ENCODE assay signal across 3 cellular contexts in genomic region chr16:84780544-84780943, GRCh38. TPM values are rescaled to one million over a fixed set of nuclear protein-coding genes. Genes with fewer than 3 reads are reported as not detected.
"Had no signal": no experiment of that assay in that cellular context is flagged by ENCODE, and none has a peak within 500 bp of the region (broad histone marks: within the 10 kb centered on the region; RNA-seq: fewer than 3 reads in every experiment).

No MANE protein-coding gene starts in this region.

RNA-seq across cellular contexts. Expression of gene CRISPLD2, which starts 39.2 kb away (rescaled TPM):
- total RNA-seq: activated B cell treated with CpG ODN at 0.5 μM for 24 hours; activated CD8-positive, alpha-beta memory T cell treated with anti-CD3 and anti-CD28 coated beads, Interleukin-2, amount 10 ng/mL, durations not matched to agents 7 days and 5 days; activated CD8-positive, alpha-beta T cell treated with anti-CD3 and anti-CD28 coated beads, Interleukin-2, amount 10 ng/mL, durations not matched to agents 7 days and 5 days had no signal
